In the genomic region with DNA sequence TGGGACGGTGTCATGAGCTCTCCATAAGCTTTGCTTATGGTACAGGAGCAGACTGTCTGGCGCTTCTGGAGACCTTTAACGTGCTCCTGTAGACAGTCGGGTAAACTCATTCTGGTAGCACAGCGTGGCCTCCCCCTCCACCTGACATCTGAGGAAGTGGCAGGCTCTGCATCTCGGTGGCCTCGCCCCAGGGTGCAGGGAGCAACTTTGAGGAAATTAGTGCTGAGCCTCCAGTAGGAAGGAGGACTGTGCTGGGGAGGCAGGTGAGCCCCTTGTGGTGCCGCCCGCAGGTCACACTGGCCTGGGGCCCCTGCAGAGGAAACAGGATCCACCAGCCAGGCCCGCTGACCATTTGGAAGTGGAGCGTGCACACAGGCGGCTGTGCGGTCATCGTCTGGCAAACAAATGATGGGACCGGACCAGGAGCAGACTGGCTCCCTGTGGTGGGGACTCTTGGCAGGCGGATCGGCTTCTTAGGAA, we compare ENCODE assay signal across 8 cellular contexts. TPM values are rescaled to one million over a fixed set of nuclear protein-coding genes. Genes with fewer than 3 reads are reported as not detected.
DNase-seq lines count a peak whose midpoint lies in the region; ATAC-seq and TF ChIP-seq lines count a peak whose summit lies in the region.

No MANE protein-coding gene starts in this region.

- H3K4me1 Mint-ChIP-seq in H9, result peaks cover 16 to 20% of the 10 kb centered on the region in 2 experiments
- H3K4me1 Mint-ChIP-seq in T-helper 1 cell treated with Interleukin-12 subunit alpha and Interleukin-12 subunit beta and Interleukin-4 antibody, amounts not matched to agents 30 μg/mL and 1 μg/mL, for 36 hours (ENCODE audit: low read depth), result peaks cover 39% of the 10 kb centered on the region

- H3K4me3 Mint-ChIP-seq in H9, result no peak overlapping the region
- H3K4me3 Mint-ChIP-seq in T-helper 1 cell treated with Interleukin-12 subunit alpha and Interleukin-12 subunit beta and Interleukin-4 antibody, amounts not matched to agents 30 μg/mL and 1 μg/mL, for 36 hours, result peak overlapping the region; percentile 60

- H3T11ph ChIP-seq in H9 (ENCODE audit: low read length), result no peak overlapping the region

- H3K4ac ChIP-seq in H9 (ENCODE audit: low read depth, low read length), result no peak overlapping the region

- H3K9ac ChIP-seq in H9 (ENCODE audit: extremely low read depth, insufficient read length, low read length) (no peak overlapping the region), fibroblast of lung (ENCODE audit: insufficient read depth, low read length) (peak overlapping the region; percentile 17), skeletal muscle tissue (ENCODE audit: low read depth in 1 of 3, low read length in 3 of 3) (peak overlapping the region in 2 of 3 donors; percentile 3 to 64)

- H3K4me3 ChIP-seq in fibroblast of lung (replicated peaks in 1 of 4; ENCODE audit: control extremely low read depth in 1 of 4, insufficient read depth in 1 of 4, low read depth in 3 of 4, low read length in 4 of 4), result no peak overlapping the region
- peak overlapping the region in 2 of 3 donors; percentile 22 to 45 for H3K4me3 ChIP-seq in skeletal muscle tissue (ENCODE audit: low read length in 3 of 3)

- no peak overlapping the region for H2BK5ac ChIP-seq in H9 (ENCODE audit: insufficient read length, low read length)

- no CpG with 5 or more reads among the region's 17 CpGs for WGBS in H9 (ENCODE audit: extremely low coverage, insufficient read length, low lambda C conversion rate)

- H3K4me2 ChIP-seq in H9 (ENCODE audit: insufficient read depth, insufficient read length, low read length) (no peak overlapping the region), fibroblast of lung (ENCODE audit: extremely low read depth, insufficient read depth, low read length) (peak overlapping the region; percentile 20)

- no peaks in the 10 kb centered on the region for H3K27me3 Mint-ChIP-seq in H9 (ENCODE audit: low read depth)
- H3K27me3 Mint-ChIP-seq in T-helper 1 cell treated with Interleukin-12 subunit alpha and Interleukin-12 subunit beta and Interleukin-4 antibody, amounts not matched to agents 30 μg/mL and 1 μg/mL, for 36 hours (ENCODE audit: low read depth), result no peaks in the 10 kb centered on the region

- H4K20me1 ChIP-seq in H9 (ENCODE audit: control insufficient read depth, insufficient read depth, insufficient read length), result no peaks in the 10 kb centered on the region
- no peaks in the 10 kb centered on the region for H4K20me1 ChIP-seq in fibroblast of lung (ENCODE audit: control insufficient read depth, extremely low read depth, insufficient read depth, low read length)

- no peak overlapping the region for H2AFZ ChIP-seq in H9 (ENCODE audit: low read length)
- H2AFZ ChIP-seq in fibroblast of lung (ENCODE audit: low read length), result no peak overlapping the region

- H3K14ac ChIP-seq in H9 (ENCODE audit: insufficient read depth, low read length), result no peak overlapping the region; the same call in 1 of the 2 replicates

- H3K23me2 ChIP-seq in H9 (ENCODE audit: insufficient read length, low read depth, low read length, poor library complexity, severe bottlenecking), result no peaks in the 10 kb centered on the region

- H3K4me1 ChIP-seq in H9 (ENCODE audit: insufficient read depth, low read length) (no peaks in the 10 kb centered on the region; the same call in 1 of the 2 replicates), fibroblast of lung (ENCODE audit: control insufficient read depth, extremely low read depth, insufficient read depth, low read length) (peaks cover 37% of the 10 kb centered on the region), skeletal muscle tissue (ENCODE audit: control insufficient read depth in 3 of 3, insufficient read depth in 3 of 3, low read length in 3 of 3) (peaks cover 46 to 58% (median 57%) of the 10 kb centered on the region in 3 donors)

- no peak overlapping the region for H2BK15ac ChIP-seq in H9 (ENCODE audit: low read depth, low read length)

- peaks cover 0 to 3% of the 10 kb centered on the region in 2 experiments; a peak in 1 of 5 replicates for H3K9me3 Mint-ChIP-seq in H9
- no peaks in the 10 kb centered on the region for H3K9me3 Mint-ChIP-seq in T-helper 1 cell treated with Interleukin-12 subunit alpha and Interleukin-12 subunit beta and Interleukin-4 antibody, amounts not matched to agents 30 μg/mL and 1 μg/mL, for 36 hours

- no peak overlapping the region for H2BK120ac ChIP-seq in H9 (ENCODE audit: low read depth, low read length, poor library complexity, severe bottlenecking)

- ATAC-seq in HG03045 (IDR thresholded peaks at IDR 0.05; ENCODE audit: unreplicated experiment), result no peak
- no peak for ATAC-seq in esophagus mucosa

- no peak overlapping the region for H3K56ac ChIP-seq in H9 (ENCODE audit: insufficient read length, low read depth, low read length)

- TF ChIP-seq CTCF in H9 (conservative IDR thresholded peaks at IDR 0.05) (no peak), fibroblast of lung (conservative IDR thresholded peaks at IDR 0.05 in 1 of 2, IDR thresholded peaks at IDR 0.05 in 1 of 2; ENCODE audit: low read depth in 1 of 2, low read length in 2 of 2) (no peak)

- DNase-seq in H9, result peak; percentile 23
- DNase-seq in fibroblast of lung (ENCODE audit: low read depth in 2 of 2), result peak in 1 of 2 donors; percentile 91
- no peak for DNase-seq in NCI-H524 (lab: John Stamatoyannopoulos, UW)
- no peak for DNase-seq in NCI-H526 (lab: John Stamatoyannopoulos, UW)

- no peak overlapping the region for H3K18ac ChIP-seq in H9 (ENCODE audit: insufficient read length, low read depth, low read length)

- no peaks in the 10 kb centered on the region for H3K27me3 ChIP-seq in H9 (ENCODE audit: insufficient read depth, low read length)
- no peaks in the 10 kb centered on the region for H3K27me3 ChIP-seq in fibroblast of lung (ENCODE audit: control insufficient read depth, insufficient read depth, low read length)
- H3K27me3 ChIP-seq in skeletal muscle tissue (ENCODE audit: control insufficient read depth in 3 of 3, insufficient read depth in 3 of 3, low read length in 3 of 3), result no peaks in the 10 kb centered on the region

- peaks cover 7 to 25% (median 8%) of the 10 kb centered on the region in 3 experiments for H3K36me3 Mint-ChIP-seq in H9 (ENCODE audit: insufficient read depth in 1 of 3, low read depth in 3 of 3)
- H3K36me3 Mint-ChIP-seq in T-helper 1 cell treated with Interleukin-12 subunit alpha and Interleukin-12 subunit beta and Interleukin-4 antibody, amounts not matched to agents 30 μg/mL and 1 μg/mL, for 36 hours (ENCODE audit: low read depth), result peaks cover 41% of the 10 kb centered on the region

- no peak overlapping the region for H3K23ac ChIP-seq in H9 (ENCODE audit: insufficient read length, low read depth, low read length)

- no peak overlapping the region for H2AK5ac ChIP-seq in H9 (ENCODE audit: insufficient read length, low read length)

- H3K79me2 ChIP-seq in H9 (ENCODE audit: insufficient read depth, low read length) (no peaks in the 10 kb centered on the region), fibroblast of lung (ENCODE audit: control insufficient read depth, insufficient read depth, low read length) (peaks cover 55% of the 10 kb centered on the region)

- no peak overlapping the region for H2BK20ac ChIP-seq in H9 (ENCODE audit: low read depth, low read length, poor library complexity, severe bottlenecking)

- no peaks in the 10 kb centered on the region for H3K9me3 ChIP-seq in H9 (ENCODE audit: control insufficient read depth, low read depth, low read length)
- H3K9me3 ChIP-seq in fibroblast of lung (ENCODE audit: control insufficient read depth, insufficient read depth, low read depth, low read length), result no peaks in the 10 kb centered on the region
- no peaks in the 10 kb centered on the region for H3K9me3 ChIP-seq in skeletal muscle tissue (ENCODE audit: control insufficient read depth in 3 of 3, low read length in 3 of 3)

- H3K27ac Mint-ChIP-seq in H9, result peak overlapping the region in 1 of 3 experiments; percentile 78; a peak in 1 of 7 replicates
- peak overlapping the region; percentile 84 for H3K27ac Mint-ChIP-seq in T-helper 1 cell treated with Interleukin-12 subunit alpha and Interleukin-12 subunit beta and Interleukin-4 antibody, amounts not matched to agents 30 μg/mL and 1 μg/mL, for 36 hours

- no peak overlapping the region for H4K5ac ChIP-seq in H9 (ENCODE audit: insufficient read length, low read depth, low read length)

- no peak overlapping the region for H2BK12ac ChIP-seq in H9 (ENCODE audit: insufficient read length, low read depth, low read length)

- no peak overlapping the region for H3K27ac ChIP-seq in H9 (ENCODE audit: insufficient read length, low read depth, low read length)
- peak overlapping the region; percentile 96 for H3K27ac ChIP-seq in fibroblast of lung (ENCODE audit: insufficient read depth, low read length)
- H3K27ac ChIP-seq in skeletal muscle tissue (ENCODE audit: low read depth, low read length), result peak overlapping the region; percentile 94

- H3K36me3 ChIP-seq in fibroblast of lung (ENCODE audit: control insufficient read depth, insufficient read depth, low read length), result peaks cover 31% of the 10 kb centered on the region
- no peaks in the 10 kb centered on the region for H3K36me3 ChIP-seq in skeletal muscle tissue (ENCODE audit: control insufficient read depth in 3 of 3, insufficient read depth in 3 of 3, low read length in 3 of 3)

- no peak overlapping the region for H4K91ac ChIP-seq in H9 (ENCODE audit: insufficient read length, low read depth, low read length)

- no peak overlapping the region for H4K8ac ChIP-seq in H9 (replicated peaks; ENCODE audit: insufficient read length, low read depth, low read length)

- no peaks in the 10 kb centered on the region for H3K79me1 ChIP-seq in H9 (ENCODE audit: insufficient read depth, low read depth, low read length, poor library complexity, severe bottlenecking)

RNA-seq across cellular contexts. Expression of a gene that starts 57.9 kb away (rescaled TPM):
- total RNA-seq in H9 (2021), result 24.5 and 25.4 TPM in 2 replicates
- total RNA-seq in fibroblast of lung, result 43.4 and 57.3 TPM in 2 replicates
- 23.5 and 41.3 TPM in 2 replicates for polyA plus RNA-seq in fibroblast of lung
- polyA plus RNA-seq in fibroblast of lung (2012), result 18.1 and 31.8 TPM in 2 replicates
- 51.7 and 102 TPM in 2 replicates for polyA minus RNA-seq in fibroblast of lung (ENCODE audit: low replicate concordance)
- total RNA-seq in skeletal muscle tissue, result 8.4 TPM
- total RNA-seq in esophagus mucosa, result 12.9 TPM

Comparison
In these comparisons a context has a peak if more than half of its experiments do, and no peak if none do; other contexts are left out.
1. H3K4me3 ChIP-seq: peak in skeletal muscle tissue (2 of 3); none in fibroblast of lung (0 of 4).